20 cellular contexts compared by ENCODE assay signal in genomic region chr3:9781551-9781950, GRCh38. TPM values are rescaled to one million over a fixed set of nuclear protein-coding genes. Genes with fewer than 3 reads are reported as not detected.
DNase-seq lines count a peak whose midpoint lies in the region; ATAC-seq and TF ChIP-seq lines count a peak whose summit lies in the region.
"Had no signal": no experiment of that assay in that cellular context is flagged by ENCODE, and none has a peak within 500 bp of the region (broad histone marks: within the 10 kb centered on the region; RNA-seq: fewer than 3 reads in every experiment).

No MANE protein-coding gene starts in this region.

- POLR2A ChIA-PET in OCI-LY7 (lab: Charles Lee) = interaction anchor here (0.5 to 2.1 kb wide), 11 partner anchors 8 to 819 kb away, joined by 3 to 8 read pairs (median 3); partner anchors contain the start of genes ARPC4, RAD18 and TADA3

- H4K20me1 ChIP-seq in OCI-LY7 (ENCODE audit: insufficient read depth, low read length) (no peaks in the 10 kb centered on the region), osteoblast (ENCODE audit: insufficient read depth, low read length) (no peaks in the 10 kb centered on the region)

- TF ChIP-seq CTCF in OCI-LY7 (conservative IDR thresholded peaks at IDR 0.05; ENCODE audit: low read length) (no peak), osteoblast (IDR thresholded peaks at IDR 0.05; ENCODE audit: extremely low read depth, low read depth, low read length) (no peak)

- H3K9me3 ChIP-seq in OCI-LY7 (ENCODE audit: low read length) (no peaks in the 10 kb centered on the region), osteoblast (ENCODE audit: low read depth, low read length) (no peaks in the 10 kb centered on the region)
- H3K9me3 ChIP-seq: HAP-1, pancreas, tibial nerve had no signal

- H3K27ac ChIP-seq in OCI-LY7 (ENCODE audit: low read depth, low read length, poor library complexity, severe bottlenecking) (peak overlapping the region; percentile 84), osteoblast (ENCODE audit: low read depth, low read length) (no peak overlapping the region)
- H3K27ac ChIP-seq: pancreas had no signal

- H2AFZ ChIP-seq in OCI-LY7 (ENCODE audit: low read length) = no peak overlapping the region
- H2AFZ ChIP-seq in osteoblast (ENCODE audit: low read length) = no peak overlapping the region

- H3K27me3 Mint-ChIP-seq in central memory CD8-positive, alpha-beta T cell = no peaks in the 10 kb centered on the region
- H3K27me3 Mint-ChIP-seq in stimulated activated naive B cell treated with anti-CD40 and anti-IgM and Interleukin-4, amounts not matched to agents 10 μg/mL and 1 μg/mL and 100 μg/mL, for 72 hours = no peaks in the 10 kb centered on the region

- CTCF ChIA-PET in OCI-LY7 (lab: Charles Lee; ENCODE audit: unreplicated experiment) = no interaction called here

- H3K79me2 ChIP-seq in OCI-LY7 (ENCODE audit: insufficient read depth, low read depth, low read length) = no peaks in the 10 kb centered on the region
- no peaks in the 10 kb centered on the region for H3K79me2 ChIP-seq in osteoblast (ENCODE audit: insufficient read depth, low read length)

- intact Hi-C loops in Right ventricle myocardium superior (cut with DNase I) = no loop called here
- intact Hi-C loops in Right ventricle myocardium inferior (cut with DNase I) = no loop called here
- intact Hi-C loops in OCI-LY7 (cut with micrococcal nuclease; ENCODE audit: unreplicated experiment) = no loop called here

- H3K4me2 ChIP-seq in OCI-LY7 (ENCODE audit: low read length) (peak overlapping the region; percentile 57), osteoblast (ENCODE audit: insufficient read depth, low read length) (no peak overlapping the region)

- peaks cover 32% of the 10 kb centered on the region for H3K36me3 Mint-ChIP-seq in central memory CD8-positive, alpha-beta T cell (ENCODE audit: insufficient read depth)
- peaks cover 42 to 46% of the 10 kb centered on the region in 2 donors for H3K36me3 Mint-ChIP-seq in stimulated activated naive B cell treated with anti-CD40 and anti-IgM and Interleukin-4, amounts not matched to agents 10 μg/mL and 1 μg/mL and 100 μg/mL, for 72 hours

- ATAC-seq in Right ventricle myocardium superior (ENCODE audit: poor library complexity) (no peak), Right ventricle myocardium inferior (no peak), HG03565 (IDR thresholded peaks at IDR 0.05; ENCODE audit: unreplicated experiment) (no peak)
- ATAC-seq in central memory CD8-positive, alpha-beta T cell (replicated peaks; ENCODE audit: extremely low read depth, poor library complexity, severe bottlenecking) = no peak
- no peak for ATAC-seq in stimulated activated naive B cell treated with anti-CD40 and anti-IgM and Interleukin-4, amounts not matched to agents 10 μg/mL and 1 μg/mL and 100 μg/mL, for 72 hours (replicated peaks)
- ATAC-seq: pancreas had no signal

- peak overlapping the region; percentile 18 for H3K27ac Mint-ChIP-seq in central memory CD8-positive, alpha-beta T cell (ENCODE audit: low read depth)
- H3K27ac Mint-ChIP-seq in stimulated activated naive B cell treated with anti-CD40 and anti-IgM and Interleukin-4, amounts not matched to agents 10 μg/mL and 1 μg/mL and 100 μg/mL, for 72 hours = peak overlapping the region; percentile 98

- no peaks in the 10 kb centered on the region for H3K9me2 ChIP-seq in OCI-LY7 (ENCODE audit: insufficient read depth, low read length)

- no TSS peak for BruUV-seq in OCI-LY7 (replicated peaks; lab: Mats Ljungman, UMichigan)

- H3K27me3 ChIP-seq in osteoblast (ENCODE audit: insufficient read depth, low read length) = no peaks in the 10 kb centered on the region
- H3K27me3 ChIP-seq: pancreas, tibial nerve had no signal

- no peak overlapping the region for H3K4me3 Mint-ChIP-seq in central memory CD8-positive, alpha-beta T cell
- peak overlapping the region in 1 of 2 donors; percentile 16 for H3K4me3 Mint-ChIP-seq in stimulated activated naive B cell treated with anti-CD40 and anti-IgM and Interleukin-4, amounts not matched to agents 10 μg/mL and 1 μg/mL and 100 μg/mL, for 72 hours

- H3K4me1 Mint-ChIP-seq in central memory CD8-positive, alpha-beta T cell = peaks cover 58% of the 10 kb centered on the region
- peaks cover 57 to 72% of the 10 kb centered on the region in 2 donors for H3K4me1 Mint-ChIP-seq in stimulated activated naive B cell treated with anti-CD40 and anti-IgM and Interleukin-4, amounts not matched to agents 10 μg/mL and 1 μg/mL and 100 μg/mL, for 72 hours

- DNase-seq in Right ventricle myocardium superior = peak; percentile 12
- no peak for DNase-seq in Right ventricle myocardium inferior (ENCODE audit: missing footprints)
- peak; percentile 35 for DNase-seq in OCI-LY7 (ENCODE audit: low spot score)
- no peak for DNase-seq in central memory CD8-positive, alpha-beta T cell (ENCODE audit: low spot score in 2 of 2)
- no peak for DNase-seq in stimulated activated naive B cell treated with anti-CD40 and anti-IgM and Interleukin-4, amounts not matched to agents 10 μg/mL and 1 μg/mL and 100 μg/mL, for 72 hours
- DNase-seq in osteoblast (ENCODE audit: insufficient read length, low spot score, missing footprints) = no peak
- no peak for DNase-seq in SHP77 (lab: John Stamatoyannopoulos, UW)
- DNase-seq: activated CD4-positive, CD25-positive, alpha-beta regulatory T cell; activated T-cell treated with anti-CD3 and anti-CD28 coated beads for 4 hours; amniotic stem cell; foreskin melanocyte; NCI-H187 treated with DMSO at 0.1 percent for 48 hours; NCI-H446 treated with DMSO at 0.1 percent for 48 hours; pancreas; stimulated activated CD4-positive, alpha-beta T cell treated with anti-CD3 and anti-CD28 coated beads, Interleukin-4, amount 100 ng/mL, for 24 hours; stimulated activated CD8-positive, alpha-beta memory T cell treated with anti-CD3 and anti-CD28 coated beads, Interleukin-4, amount 100 ng/mL, for 48 hours; SW 1271 had no signal

- H3K4me1 ChIP-seq in OCI-LY7 (ENCODE audit: insufficient read depth, low read length, poor library complexity, severe bottlenecking) (peaks cover 52% of the 10 kb centered on the region), osteoblast (ENCODE audit: insufficient read depth, low read length) (peaks cover 23% of the 10 kb centered on the region)
- H3K4me1 ChIP-seq: HAP-1, pancreas had no signal

- no peak overlapping the region for H3K4me3 ChIP-seq in OCI-LY7 (ENCODE audit: low read depth, low read length, poor library complexity, severe bottlenecking)
- H3K4me3 ChIP-seq in osteoblast (ENCODE audit: insufficient read depth, low read length) = no peak overlapping the region
- H3K4me3 ChIP-seq: HAP-1, pancreas, tibial nerve had no signal

- H3K36me3 ChIP-seq in OCI-LY7 (ENCODE audit: insufficient read depth, low read length) = peaks cover 51% of the 10 kb centered on the region
- H3K36me3 ChIP-seq in osteoblast (ENCODE audit: insufficient read depth, low read length) = peaks cover 43% of the 10 kb centered on the region

- H3K9me3 Mint-ChIP-seq in central memory CD8-positive, alpha-beta T cell = no peaks in the 10 kb centered on the region
- H3K9me3 Mint-ChIP-seq in stimulated activated naive B cell treated with anti-CD40 and anti-IgM and Interleukin-4, amounts not matched to agents 10 μg/mL and 1 μg/mL and 100 μg/mL, for 72 hours = no peaks in the 10 kb centered on the region

RNA-seq across cellular contexts. Expression of gene TADA3, which starts 10.7 kb away (rescaled TPM):
- 47.7 TPM for total RNA-seq in Right ventricle myocardium superior
- total RNA-seq in Right ventricle myocardium inferior = 48.4 TPM
- total RNA-seq in OCI-LY7 (2014; rRNA removed; shearing (Covaris generic)) = 51.6 and 62.0 TPM in 2 replicates
- 56.4 and 58.5 TPM in 2 replicates for total RNA-seq in OCI-LY7 (2022)
- 88.4 and 102 TPM in 2 replicates for total RNA-seq in osteoblast

RNA-seq across cellular contexts. Expression of gene ARPC4, which starts 11.3 kb away (rescaled TPM):
- total RNA-seq in Right ventricle myocardium superior = 62.0 TPM
- 70.8 TPM for total RNA-seq in Right ventricle myocardium inferior
- total RNA-seq in OCI-LY7 (2014; rRNA removed; shearing (Covaris generic)) = 89.8 and 99.5 TPM in 2 replicates
- total RNA-seq in OCI-LY7 (2022) = 93.5 and 118 TPM in 2 replicates
- total RNA-seq in osteoblast = 203 and 222 TPM in 2 replicates

RNA-seq across cellular contexts. Expression of gene CAMK1, which starts 11.8 kb away (rescaled TPM):
- 12.4 TPM for total RNA-seq in Right ventricle myocardium superior
- total RNA-seq in Right ventricle myocardium inferior = 18.4 TPM
- not detected in 2 replicates for total RNA-seq in OCI-LY7 (2014; rRNA removed; shearing (Covaris generic))
- not detected in 2 replicates for total RNA-seq in OCI-LY7 (2022)
- 22.1 and 25.9 TPM in 2 replicates for total RNA-seq in osteoblast

RNA-seq across cellular contexts. Expression of gene TTLL3, which starts 28.5 kb away (rescaled TPM):
- 11.1 TPM for total RNA-seq in Right ventricle myocardium superior
- 10.6 TPM for total RNA-seq in Right ventricle myocardium inferior
- total RNA-seq in OCI-LY7 (2014; rRNA removed; shearing (Covaris generic)) = 65.4 and 65.7 TPM in 2 replicates
- total RNA-seq in OCI-LY7 (2022) = 127 and 136 TPM in 2 replicates
- total RNA-seq in osteoblast = 31.1 and 33.9 TPM in 2 replicates

RNA-seq across cellular contexts. Expression of gene OGG1, which starts 31.8 kb away (rescaled TPM):
- 8.3 TPM for total RNA-seq in Right ventricle myocardium superior
- 10.5 TPM for total RNA-seq in Right ventricle myocardium inferior
- 98.9 and 121 TPM in 2 replicates for total RNA-seq in OCI-LY7 (2014; rRNA removed; shearing (Covaris generic))
- 119 and 120 TPM in 2 replicates for total RNA-seq in OCI-LY7 (2022)
- 24.8 and 25.7 TPM in 2 replicates for total RNA-seq in osteoblast

Comparison
In these comparisons a context has a peak if more than half of its experiments do, and no peak if none do; other contexts are left out.
1. DNase-seq: peak in Right ventricle myocardium superior (single experiment) and OCI-LY7 (single experiment); none in Right ventricle myocardium inferior (single experiment), central memory CD8-positive, alpha-beta T cell (0 of 2), stimulated activated naive B cell treated with anti-CD40 and anti-IgM and Interleukin-4, amounts not matched to agents 10 μg/mL and 1 μg/mL and 100 μg/mL, for 72 hours (single experiment), osteoblast (single experiment) and SHP77 (0 of 2).
2. RNA of gene CAMK1, which starts 11.8 kb away (total RNA-seq): 22.1 to 25.9 TPM in osteoblast, 18.4 TPM in Right ventricle myocardium inferior (single experiment) and 12.4 TPM in Right ventricle myocardium superior (single experiment); not detected in OCI-LY7; every median in the first group is over 10 times any median in the second.